ENCODE assay signal across 22 cellular contexts in genomic region chr11:20114588-20114987, GRCh38. TPM values are rescaled to one million over a fixed set of nuclear protein-coding genes. Genes with fewer than 3 reads are reported as not detected.
DNase-seq lines count a peak whose midpoint lies in the region; ATAC-seq, FAIRE-seq and TF ChIP-seq lines count a peak whose summit lies in the region.
"Had no signal": no experiment of that assay in that cellular context is flagged by ENCODE, and none has a peak within 500 bp of the region (broad histone marks: within the 10 kb centered on the region; RNA-seq: fewer than 3 reads in every experiment).

No MANE protein-coding gene starts in this region.

- no peak for TF ChIP-seq CTCF in HFFc6 (IDR thresholded peaks at IDR 0.05)
- TF ChIP-seq CTCF in astrocyte (IDR thresholded peaks at IDR 0.05; ENCODE audit: insufficient read depth, low read depth, low read length) = no peak

- H2AFZ ChIP-seq in astrocyte (ENCODE audit: low read depth, low read length) (no peak overlapping the region), Karpas-422 (ENCODE audit: low read length) (no peak overlapping the region)
- H2AFZ ChIP-seq: PC-9 had no signal

- no peak overlapping the region for H3K4me2 ChIP-seq in astrocyte (ENCODE audit: low read length)
- no peak overlapping the region for H3K4me2 ChIP-seq in Karpas-422 (ENCODE audit: low read depth, low read length, poor library complexity, severe bottlenecking)
- H3K4me2 ChIP-seq: KMS-11, PC-9 had no signal

- DNase-seq in AG08395 (ENCODE audit: low spot score) (peak; percentile 21), HFFc6 (peak; percentile 44), astrocyte (ENCODE audit: low read depth) (peak; percentile 68), Karpas-422 (no peak)
- DNase-seq in stimulated activated CD4-positive, alpha-beta T cell treated with anti-CD3 and anti-CD28 coated beads, Interleukin-2, amount 100 ng/mL, for 24 hours = no peak
- DNase-seq: ACHN; BE2C; CD4-positive, alpha-beta T cell; GOT3; MM.1S; NCI-H1092 treated with DMSO at 0.1 percent for 48 hours; NCI-H1694; NCI-H510A treated with DMSO at 0.1 percent for 48 hours; NCI-H82; PC-9 had no signal

- ATAC-seq in HG02870 (IDR thresholded peaks at IDR 0.05; ENCODE audit: unreplicated experiment) = no peak

- peak overlapping the region; percentile 43 for H3K27ac ChIP-seq in astrocyte (ENCODE audit: low read depth, low read length)
- peak overlapping the region; percentile 26 for H3K27ac ChIP-seq in rectal smooth muscle tissue (ENCODE audit: low read depth, low read length)
- no peak overlapping the region for H3K27ac ChIP-seq in Karpas-422 (ENCODE audit: low read length)
- H3K27ac ChIP-seq: KMS-11, PC-9 had no signal

- H3K36me3 ChIP-seq in astrocyte (ENCODE audit: insufficient read depth, low read length) (no peaks in the 10 kb centered on the region), rectal smooth muscle tissue (ENCODE audit: control insufficient read depth, insufficient read depth, low read length) (peaks cover 8% of the 10 kb centered on the region), Karpas-422 (ENCODE audit: insufficient read depth, low read length) (no peaks in the 10 kb centered on the region)
- H3K36me3 ChIP-seq: BE2C had no signal

- H3K4me3 ChIP-seq in astrocyte (ENCODE audit: insufficient read depth, low read depth, low read length) (no peak overlapping the region), rectal smooth muscle tissue (ENCODE audit: low read length) (no peak overlapping the region), Karpas-422 (ENCODE audit: low read length) (no peak overlapping the region)
- H3K4me3 ChIP-seq: PC-9 had no signal

- H3K9me3 Mint-ChIP-seq in HFFc6 (no peaks in the 10 kb centered on the region), astrocyte (ENCODE audit: unreplicated experiment) (no peaks in the 10 kb centered on the region)
- H3K9me3 Mint-ChIP-seq: CD4-positive, alpha-beta T cell had no signal

- FAIRE-seq in astrocyte (lab: Jason Lieb, UNC) = no peak
- FAIRE-seq: G401.6, GM12891, GM18507 had no signal

- H4K20me1 ChIP-seq in astrocyte (ENCODE audit: insufficient read depth, low read length) = no peaks in the 10 kb centered on the region
- no peaks in the 10 kb centered on the region; the same call in 1 of the 2 replicates for H4K20me1 ChIP-seq in Karpas-422 (ENCODE audit: insufficient read depth, low read depth, low read length)

- no peaks in the 10 kb centered on the region for H3K27me3 ChIP-seq in astrocyte (ENCODE audit: insufficient read depth, low read length)
- no peaks in the 10 kb centered on the region for H3K27me3 ChIP-seq in rectal smooth muscle tissue (ENCODE audit: control insufficient read depth, insufficient read depth, low read length)
- no peaks in the 10 kb centered on the region for H3K27me3 ChIP-seq in Karpas-422 (ENCODE audit: low read length)
- H3K27me3 ChIP-seq: BE2C had no signal

- H3K4me1 Mint-ChIP-seq in HFFc6 (ENCODE audit: low read depth) (peaks cover 58% of the 10 kb centered on the region), astrocyte (ENCODE audit: low read depth, unreplicated experiment) (peaks cover 26% of the 10 kb centered on the region)

- H3K36me3 Mint-ChIP-seq in HFFc6 (ENCODE audit: low read depth) (peaks cover 25% of the 10 kb centered on the region), astrocyte (ENCODE audit: low read depth, unreplicated experiment) (peaks cover 17% of the 10 kb centered on the region)

- no peaks in the 10 kb centered on the region for H3K9me2 ChIP-seq in Karpas-422 (replicated peaks; ENCODE audit: insufficient read depth, low read length)

- H3K27ac Mint-ChIP-seq in HFFc6 = peak overlapping the region; percentile 55
- no peak overlapping the region for H3K27ac Mint-ChIP-seq in astrocyte (ENCODE audit: unreplicated experiment)
- H3K27ac Mint-ChIP-seq: CD4-positive, alpha-beta T cell had no signal

- H3K9ac ChIP-seq in astrocyte (ENCODE audit: low read length) = no peak overlapping the region
- no peak overlapping the region for H3K9ac ChIP-seq in rectal smooth muscle tissue (ENCODE audit: low read length)
- H3K9ac ChIP-seq in Karpas-422 (ENCODE audit: low read length) = no peak overlapping the region
- H3K9ac ChIP-seq: KMS-11 had no signal

- H3K4me1 ChIP-seq in astrocyte (ENCODE audit: insufficient read depth, low read length) = peaks cover 41% of the 10 kb centered on the region
- peaks cover 40% of the 10 kb centered on the region for H3K4me1 ChIP-seq in rectal smooth muscle tissue (ENCODE audit: control insufficient read depth, insufficient read depth, low read length)
- no peaks in the 10 kb centered on the region for H3K4me1 ChIP-seq in Karpas-422 (ENCODE audit: low read length)

- H3K27me3 Mint-ChIP-seq in HFFc6 (ENCODE audit: insufficient read depth) (peaks cover 5% of the 10 kb centered on the region), astrocyte (ENCODE audit: low read depth, unreplicated experiment) (no peaks in the 10 kb centered on the region)

- H3K4me3 Mint-ChIP-seq in HFFc6 (no peak overlapping the region), astrocyte (ENCODE audit: unreplicated experiment) (no peak overlapping the region)
- H3K4me3 Mint-ChIP-seq: CD4-positive, alpha-beta T cell had no signal

- H3K9me3 ChIP-seq in astrocyte (ENCODE audit: insufficient read depth, low read depth, low read length) = no peaks in the 10 kb centered on the region
- H3K9me3 ChIP-seq in Karpas-422 (ENCODE audit: low read length) = no peaks in the 10 kb centered on the region
- H3K9me3 ChIP-seq: BE2C had no signal

- H3K79me2 ChIP-seq in astrocyte (ENCODE audit: insufficient read depth, low read length) (no peaks in the 10 kb centered on the region), Karpas-422 (ENCODE audit: low read length) (no peaks in the 10 kb centered on the region)

RNA-seq across cellular contexts. Expression of gene DBX1, which starts 45.7 kb away (rescaled TPM):
- total RNA-seq in HFFc6 (2021; fragmentation: NEBNext Ultra II Directional; extraction: Animal tissue kit (Norgen Biotek cat#: 25700)) = not detected
- not detected in 2 replicates for total RNA-seq in astrocyte
- not detected in 2 replicates for total RNA-seq in Karpas-422 (2014; rRNA removed; shearing (Covaris generic); ENCODE audit: low replicate concordance)
- total RNA-seq: PC-9, SK-MEL-5 had no signal

Comparison
In these comparisons a context has a peak if more than half of its experiments do, and no peak if none do; other contexts are left out.
1. DNase-seq: peak in AG08395 (single experiment), HFFc6 (single experiment) and astrocyte (single experiment); none in stimulated activated CD4-positive, alpha-beta T cell treated with anti-CD3 and anti-CD28 coated beads, Interleukin-2, amount 100 ng/mL, for 24 hours (0 of 2) and Karpas-422 (single experiment).